ENCODE assay signal across 1 cellular context in the genomic region with DNA sequence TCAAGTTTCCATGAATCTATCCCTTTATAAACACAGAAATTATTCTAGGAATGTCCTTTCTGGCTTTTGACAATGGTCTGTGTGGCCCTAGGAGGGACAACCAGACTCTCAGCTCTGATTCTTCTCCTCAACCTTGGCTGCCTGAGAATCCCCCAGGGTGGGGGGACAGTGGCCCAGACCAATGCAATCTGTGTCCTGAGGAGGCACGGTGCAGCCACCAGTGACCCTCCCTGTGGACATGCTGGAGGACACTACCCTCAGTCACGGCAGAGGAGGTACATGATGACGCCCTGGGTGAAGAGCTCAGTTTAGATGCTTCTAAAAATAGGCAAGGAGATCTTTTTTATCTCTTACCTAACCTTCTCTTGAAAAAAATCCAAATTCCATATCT.
TF ChIP-seq lines count a peak whose summit lies in the region.

No MANE protein-coding gene starts in this region.

TF ChIP-seq in H1, 55 proteins besides CTCF, POLR2A, EP300 and RAD21 (continued from another document):
- TF ChIP-seq, protein P1, sequence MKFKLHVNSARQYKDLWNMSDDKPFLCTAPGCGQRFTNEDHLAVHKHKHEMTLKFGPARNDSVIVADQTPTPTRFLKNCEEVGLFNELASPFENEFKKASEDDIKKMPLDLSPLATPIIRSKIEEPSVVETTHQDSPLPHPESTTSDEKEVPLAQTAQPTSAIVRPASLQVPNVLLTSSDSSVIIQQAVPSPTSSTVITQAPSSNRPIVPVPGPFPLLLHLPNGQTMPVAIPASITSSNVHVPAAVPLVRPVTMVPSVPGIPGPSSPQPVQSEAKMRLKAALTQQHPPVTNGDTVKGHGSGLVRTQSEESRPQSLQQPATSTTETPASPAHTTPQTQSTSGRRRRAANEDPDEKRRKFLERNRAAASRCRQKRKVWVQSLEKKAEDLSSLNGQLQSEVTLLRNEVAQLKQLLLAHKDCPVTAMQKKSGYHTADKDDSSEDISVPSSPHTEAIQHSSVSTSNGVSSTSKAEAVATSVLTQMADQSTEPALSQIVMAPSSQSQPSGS (IDR thresholded peaks at IDR 0.05; ENCODE audit: low read length), result no peak
- TF ChIP-seq NRF1 (IDR thresholded peaks at IDR 0.05; ENCODE audit: low read depth, low read length) (no peak), CHD2 (IDR thresholded peaks at IDR 0.05; ENCODE audit: low read length) (no peak), FOSL1 (IDR thresholded peaks at IDR 0.05; ENCODE audit: insufficient read depth, low read depth, low read length) (no peak), TBP (IDR thresholded peaks at IDR 0.05; ENCODE audit: low read depth, low read length) (no peak), NANOG (IDR thresholded peaks at IDR 0.05; ENCODE audit: insufficient read depth, low read depth, low read length, poor library complexity, severe bottlenecking) (no peak), SAP30 (IDR thresholded peaks at IDR 0.05; ENCODE audit: insufficient read depth, insufficient replicate concordance, low read length) (no peak), BCL11A (IDR thresholded peaks at IDR 0.05; ENCODE audit: low read depth in 2 of 2, low read length in 2 of 2) (no peak), RNF2 (IDR thresholded peaks at IDR 0.05; ENCODE audit: borderline replicate concordance, low read depth, low read length, missing control alignments, poor library complexity, severe bottlenecking) (no peak), TCF12 (IDR thresholded peaks at IDR 0.05; ENCODE audit: low read depth, low read length) (no peak), CTBP2 (IDR thresholded peaks at IDR 0.05; ENCODE audit: borderline replicate concordance, insufficient read depth, insufficient read length, low read length) (no peak)
